In genomic region chr5:45774528-45774927, GRCh38 we compare ENCODE assay signal across 1 cellular context.
TF ChIP-seq lines count a peak whose summit lies in the region.

No MANE protein-coding gene starts in this region.

TF ChIP-seq in GM23338, 12 proteins besides CTCF, POLR2A, EP300 and RAD21 (continued from another document):
- no peak for TF ChIP-seq REST (IDR thresholded peaks at IDR 0.05; ENCODE audit: unreplicated experiment)
- TF ChIP-seq STAT1 (IDR thresholded peaks at IDR 0.05; ENCODE audit: unreplicated experiment) = no peak
- no peak for TF ChIP-seq ETS1 (IDR thresholded peaks at IDR 0.05)
- no peak for TF ChIP-seq POLR2AphosphoS5 (IDR thresholded peaks at IDR 0.05; ENCODE audit: low read depth)
- no peak for TF ChIP-seq EZH2phosphoT487 (IDR thresholded peaks at IDR 0.05; ENCODE audit: unreplicated experiment)
- TF ChIP-seq CREB1 (CRISPR knock-in tag; IDR thresholded peaks at IDR 0.05; ENCODE audit: low read depth) = no peak
- no peak for TF ChIP-seq ZNF331 (CRISPR knock-in tag; IDR thresholded peaks at IDR 0.05; ENCODE audit: low read depth)
- TF ChIP-seq EZH2 (IDR thresholded peaks at IDR 0.05; ENCODE audit: low read depth, unreplicated experiment) = no peak
- no peak for TF ChIP-seq ZNF114 (CRISPR knock-in tag; IDR thresholded peaks at IDR 0.05)
- TF ChIP-seq JUNB (IDR thresholded peaks at IDR 0.05; ENCODE audit: unreplicated experiment) = no peak
TF ChIP-seq in GM23338: peak in this region for 0.
